In the genomic region with DNA sequence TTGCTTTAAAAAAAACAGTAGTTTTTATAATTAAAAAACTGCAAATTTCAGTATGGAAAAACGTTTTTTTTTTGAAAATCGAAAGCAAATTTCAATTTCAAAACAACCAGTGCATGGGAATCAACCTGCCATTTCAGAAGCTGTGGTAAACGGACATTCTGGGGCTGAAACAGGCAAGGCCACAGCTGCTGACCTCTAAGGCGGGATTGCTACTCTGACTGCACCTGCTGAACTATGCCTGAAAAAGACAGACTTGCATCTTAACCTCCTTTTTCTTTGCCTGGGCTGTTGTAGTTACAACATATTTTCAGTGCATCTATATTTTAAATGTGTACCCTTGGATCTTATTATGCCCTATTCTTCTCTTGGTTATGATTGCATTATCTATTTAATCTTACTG, we compare ENCODE assay signal across 27 cellular contexts.
"Had no signal": no experiment of that assay in that cellular context is flagged by ENCODE, and none has a peak within 500 bp of the region (broad histone marks: within the 10 kb centered on the region; RNA-seq: fewer than 3 reads in every experiment).

No MANE protein-coding gene starts in this region.

- DNase-seq: activated B cell treated with CpG ODN at 0.5 μM for 24 hours; activated CD4-positive, alpha-beta memory T cell treated with anti-CD3 and anti-CD28 coated beads for 36 hours; activated CD4-positive, alpha-beta T cell treated with anti-CD3 and anti-CD28 coated beads for 4 hours; activated CD4-positive, alpha-beta T cell treated with anti-CD3 and anti-CD28 coated beads, Interleukin-2, amount 10 ng/mL, durations not matched to agents 24 days and 14 days; activated CD4-positive, alpha-beta T cell treated with anti-CD3 and anti-CD28 coated beads, Interleukin-2, amount 50 U/mL, for 1 hour; activated CD4-positive, alpha-beta T cell treated with anti-CD3 and anti-CD28 coated beads, Interleukin-2, amount 50 U/mL, for 4 hours; activated CD4-positive, CD25-positive, alpha-beta regulatory T cell treated with anti-CD3 and anti-CD28 coated beads, Interleukin-2, amount 50 U/mL, for 72 hours; activated CD8-positive, alpha-beta memory T cell treated with anti-CD3 and anti-CD28 coated beads, Interleukin-2, amount 50 U/mL, for 4 hours; activated CD8-positive, alpha-beta T cell treated with anti-CD3 and anti-CD28 coated beads for 36 hours; activated effector memory CD4-positive, alpha-beta T cell treated with Interleukin-2 at 50 U/mL for 16 hours; activated gamma-delta T cell; activated naive CD4-positive, alpha-beta T cell treated with anti-CD3 and anti-CD28 coated beads, Interleukin-2, amount 10 ng/mL, durations not matched to agents 7 days and 5 days; activated naive CD4-positive, alpha-beta T cell treated with Interleukin-2 at 50 U/mL for 16 hours; activated naive CD8-positive, alpha-beta T cell treated with anti-CD3 and anti-CD28 coated beads, Interleukin-2, amount 10 ng/mL, durations not matched to agents 7 days and 5 days; activated naive CD8-positive, alpha-beta T cell treated with anti-CD3 and anti-CD28 coated beads, Interleukin-2, amount 50 U/mL, for 24 hours; activated T-cell treated with anti-CD3 and anti-CD28 coated beads for 4 hours; activated T-cell treated with anti-CD3 and anti-CD28 coated beads, Interleukin-2, amount 50 U/mL, for 1 hour; activated T-cell treated with anti-CD3 and anti-CD28 coated beads, Interleukin-2, amount 50 U/mL, for 48 hours; amygdala; anterior cingulate cortex; caudate nucleus; cerebellar nuclear complex; T-helper 2 cell; T-helper 9 cell had no signal

- H3K36me3 ChIP-seq: ascending aorta, cardiac muscle cell had no signal

- ATAC-seq: activated CD8-positive, alpha-beta T cell treated with anti-CD3 and anti-CD28 coated beads for 36 hours; activated naive CD8-positive, alpha-beta T cell treated with anti-CD3 and anti-CD28 coated beads, Interleukin-2, amount 50 U/mL, for 24 hours had no signal

- H3K4me3 ChIP-seq: ascending aorta, cardiac muscle cell had no signal

- H3K27ac ChIP-seq: ascending aorta, cardiac muscle cell, VCaP had no signal

- H3K27me3 ChIP-seq: ascending aorta, cardiac muscle cell had no signal

- H3K9me3 ChIP-seq: ascending aorta had no signal

- H3K4me1 ChIP-seq: ascending aorta had no signal
